ENCODE assay signal across 3 cellular contexts in the genomic region with DNA sequence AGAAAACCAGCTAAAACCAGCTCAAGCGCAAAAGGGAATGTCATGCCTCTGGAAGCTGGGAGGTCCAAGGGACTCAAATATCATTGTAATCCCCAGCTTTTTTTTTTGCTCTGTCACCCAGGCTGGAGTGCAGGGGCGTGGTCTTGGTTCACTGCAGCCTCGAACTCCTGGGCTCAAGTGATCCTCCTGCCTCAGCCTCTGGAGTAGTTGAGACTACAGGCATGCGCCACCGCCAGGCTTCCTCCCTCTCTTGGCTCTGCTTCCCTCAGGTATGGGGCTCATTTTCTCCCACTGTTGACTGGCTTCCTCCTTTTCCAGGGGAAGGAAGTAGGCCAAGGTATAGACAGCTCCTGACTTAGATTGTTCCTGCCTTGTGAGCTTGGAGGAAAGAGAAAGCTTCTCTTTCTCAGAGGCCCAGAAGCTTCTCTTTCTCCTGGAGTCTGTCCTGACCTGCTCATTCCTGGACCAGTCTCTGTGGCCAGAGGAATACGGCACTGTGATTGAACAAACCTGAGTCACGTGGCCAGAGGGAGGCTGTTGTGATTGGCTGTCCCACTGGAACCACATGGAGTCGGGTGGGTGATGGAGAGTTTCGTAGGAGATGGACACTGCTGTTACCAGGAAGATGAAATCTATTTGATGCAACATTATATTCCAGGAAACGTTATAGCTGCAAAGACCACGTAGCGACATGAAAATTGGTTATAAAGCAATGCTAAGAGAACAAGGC.
A peak's percentile ranks its signal among the peaks of the same experiment; 100 is the strongest.
TF ChIP-seq lines count a peak whose summit lies in the region.

No MANE protein-coding gene starts in this region.

TF ChIP-seq in SK-N-SH, 30 proteins besides CTCF, POLR2A, EP300 and RAD21:
- TF ChIP-seq FOXJ3 (CRISPR knock-in tag; IDR thresholded peaks at IDR 0.05), result no peak
- TF ChIP-seq, protein P1, sequence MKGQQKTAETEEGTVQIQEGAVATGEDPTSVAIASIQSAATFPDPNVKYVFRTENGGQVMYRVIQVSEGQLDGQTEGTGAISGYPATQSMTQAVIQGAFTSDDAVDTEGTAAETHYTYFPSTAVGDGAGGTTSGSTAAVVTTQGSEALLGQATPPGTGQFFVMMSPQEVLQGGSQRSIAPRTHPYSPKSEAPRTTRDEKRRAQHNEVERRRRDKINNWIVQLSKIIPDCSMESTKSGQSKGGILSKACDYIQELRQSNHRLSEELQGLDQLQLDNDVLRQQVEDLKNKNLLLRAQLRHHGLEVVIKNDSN (IDR thresholded peaks at IDR 0.05; ENCODE audit: borderline replicate concordance, low read depth), result peak; percentile 47; the same call in 1 of the 2 replicates

TF ChIP-seq in SK-N-SH treated with all-trans-retinoic acid at 6 μM for 48 hours, 23 proteins besides CTCF, POLR2A, EP300 and RAD21:
- TF ChIP-seq ARNTL (CRISPR knock-in tag; IDR thresholded peaks at IDR 0.05; ENCODE audit: borderline replicate concordance, low read depth) (no peak), PPARA (CRISPR knock-in tag; IDR thresholded peaks at IDR 0.05; ENCODE audit: borderline replicate concordance) (no peak), SNAI2 (CRISPR knock-in tag; IDR thresholded peaks at IDR 0.05) (no peak), ZFP3 (CRISPR knock-in tag; IDR thresholded peaks at IDR 0.05) (no peak), ESRRG (CRISPR knock-in tag; IDR thresholded peaks at IDR 0.05) (no peak), ZNF8 (CRISPR knock-in tag; IDR thresholded peaks at IDR 0.05) (no peak), TCF4 (CRISPR knock-in tag; IDR thresholded peaks at IDR 0.05; ENCODE audit: borderline replicate concordance) (no peak), BACH2 (CRISPR knock-in tag; IDR thresholded peaks at IDR 0.05; ENCODE audit: borderline replicate concordance) (no peak), CSDC2 (CRISPR knock-in tag; IDR thresholded peaks at IDR 0.05) (no peak), ZNF70 (CRISPR knock-in tag; IDR thresholded peaks at IDR 0.05) (no peak)
- TF ChIP-seq, protein P2, sequence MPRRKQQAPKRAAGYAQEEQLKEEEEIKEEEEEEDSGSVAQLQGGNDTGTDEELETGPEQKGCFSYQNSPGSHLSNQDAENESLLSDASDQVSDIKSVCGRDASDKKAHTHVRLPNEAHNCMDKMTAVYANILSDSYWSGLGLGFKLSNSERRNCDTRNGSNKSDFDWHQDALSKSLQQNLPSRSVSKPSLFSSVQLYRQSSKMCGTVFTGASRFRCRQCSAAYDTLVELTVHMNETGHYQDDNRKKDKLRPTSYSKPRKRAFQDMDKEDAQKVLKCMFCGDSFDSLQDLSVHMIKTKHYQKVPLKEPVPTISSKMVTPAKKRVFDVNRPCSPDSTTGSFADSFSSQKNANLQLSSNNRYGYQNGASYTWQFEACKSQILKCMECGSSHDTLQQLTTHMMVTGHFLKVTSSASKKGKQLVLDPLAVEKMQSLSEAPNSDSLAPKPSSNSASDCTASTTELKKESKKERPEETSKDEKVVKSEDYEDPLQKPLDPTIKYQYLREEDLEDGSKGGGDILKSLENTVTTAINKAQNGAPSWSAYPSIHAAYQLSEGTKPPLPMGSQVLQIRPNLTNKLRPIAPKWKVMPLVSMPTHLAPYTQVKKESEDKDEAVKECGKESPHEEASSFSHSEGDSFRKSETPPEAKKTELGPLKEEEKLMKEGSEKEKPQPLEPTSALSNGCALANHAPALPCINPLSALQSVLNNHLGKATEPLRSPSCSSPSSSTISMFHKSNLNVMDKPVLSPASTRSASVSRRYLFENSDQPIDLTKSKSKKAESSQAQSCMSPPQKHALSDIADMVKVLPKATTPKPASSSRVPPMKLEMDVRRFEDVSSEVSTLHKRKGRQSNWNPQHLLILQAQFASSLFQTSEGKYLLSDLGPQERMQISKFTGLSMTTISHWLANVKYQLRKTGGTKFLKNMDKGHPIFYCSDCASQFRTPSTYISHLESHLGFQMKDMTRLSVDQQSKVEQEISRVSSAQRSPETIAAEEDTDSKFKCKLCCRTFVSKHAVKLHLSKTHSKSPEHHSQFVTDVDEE (CRISPR knock-in tag; IDR thresholded peaks at IDR 0.05), result no peak
- TF ChIP-seq, protein P3, sequence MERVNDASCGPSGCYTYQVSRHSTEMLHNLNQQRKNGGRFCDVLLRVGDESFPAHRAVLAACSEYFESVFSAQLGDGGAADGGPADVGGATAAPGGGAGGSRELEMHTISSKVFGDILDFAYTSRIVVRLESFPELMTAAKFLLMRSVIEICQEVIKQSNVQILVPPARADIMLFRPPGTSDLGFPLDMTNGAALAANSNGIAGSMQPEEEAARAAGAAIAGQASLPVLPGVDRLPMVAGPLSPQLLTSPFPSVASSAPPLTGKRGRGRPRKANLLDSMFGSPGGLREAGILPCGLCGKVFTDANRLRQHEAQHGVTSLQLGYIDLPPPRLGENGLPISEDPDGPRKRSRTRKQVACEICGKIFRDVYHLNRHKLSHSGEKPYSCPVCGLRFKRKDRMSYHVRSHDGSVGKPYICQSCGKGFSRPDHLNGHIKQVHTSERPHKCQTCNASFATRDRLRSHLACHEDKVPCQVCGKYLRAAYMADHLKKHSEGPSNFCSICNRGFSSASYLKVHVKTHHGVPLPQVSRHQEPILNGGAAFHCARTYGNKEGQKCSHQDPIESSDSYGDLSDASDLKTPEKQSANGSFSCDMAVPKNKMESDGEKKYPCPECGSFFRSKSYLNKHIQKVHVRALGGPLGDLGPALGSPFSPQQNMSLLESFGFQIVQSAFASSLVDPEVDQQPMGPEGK (CRISPR knock-in tag; IDR thresholded peaks at IDR 0.05; ENCODE audit: borderline replicate concordance), result no peak
- TF ChIP-seq, protein P4, sequence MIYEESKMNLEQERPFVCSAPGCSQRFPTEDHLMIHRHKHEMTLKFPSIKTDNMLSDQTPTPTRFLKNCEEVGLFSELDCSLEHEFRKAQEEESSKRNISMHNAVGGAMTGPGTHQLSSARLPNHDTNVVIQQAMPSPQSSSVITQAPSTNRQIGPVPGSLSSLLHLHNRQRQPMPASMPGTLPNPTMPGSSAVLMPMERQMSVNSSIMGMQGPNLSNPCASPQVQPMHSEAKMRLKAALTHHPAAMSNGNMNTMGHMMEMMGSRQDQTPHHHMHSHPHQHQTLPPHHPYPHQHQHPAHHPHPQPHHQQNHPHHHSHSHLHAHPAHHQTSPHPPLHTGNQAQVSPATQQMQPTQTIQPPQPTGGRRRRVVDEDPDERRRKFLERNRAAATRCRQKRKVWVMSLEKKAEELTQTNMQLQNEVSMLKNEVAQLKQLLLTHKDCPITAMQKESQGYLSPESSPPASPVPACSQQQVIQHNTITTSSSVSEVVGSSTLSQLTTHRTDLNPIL (CRISPR knock-in tag; IDR thresholded peaks at IDR 0.05; ENCODE audit: low read depth), result no peak
TF ChIP-seq in SK-N-SH treated with all-trans-retinoic acid at 6 μM for 48 hours: peak in this region for 0.

TF ChIP-seq in GM12878, 131 proteins besides CTCF, POLR2A, EP300 and RAD21:
- TF ChIP-seq CHD1 (IDR thresholded peaks at IDR 0.05; ENCODE audit: low read depth, low read length) (no peak), ZNF207 (IDR thresholded peaks at IDR 0.05; ENCODE audit: borderline replicate concordance) (no peak), POU2F2 (IDR thresholded peaks at IDR 0.05; ENCODE audit: borderline replicate concordance, low read depth, low read length) (no peak), KDM1A (IDR thresholded peaks at IDR 0.05; ENCODE audit: borderline replicate concordance) (no peak), IKZF1 (conservative IDR thresholded peaks at IDR 0.05) (no peak), MTA2 (IDR thresholded peaks at IDR 0.05; ENCODE audit: low read depth) (no peak), STAT1 (conservative IDR thresholded peaks at IDR 0.05) (no peak), EED (IDR thresholded peaks at IDR 0.05; ENCODE audit: low read depth) (no peak), SUZ12 (IDR thresholded peaks at IDR 0.05; ENCODE audit: unreplicated experiment) (no peak), POLR2AphosphoS2 (IDR thresholded peaks at IDR 0.05; ENCODE audit: low read depth, low read length) (no peak), RAD51 (IDR thresholded peaks at IDR 0.05) (peak; percentile 32; the same call in 1 of the 2 replicates)
- TF ChIP-seq, protein P1 (IDR thresholded peaks at IDR 0.05; ENCODE audit: borderline replicate concordance, extremely low read length, insufficient read depth, low read depth, low read length), result peak; percentile 74
- TF ChIP-seq, protein P5, sequence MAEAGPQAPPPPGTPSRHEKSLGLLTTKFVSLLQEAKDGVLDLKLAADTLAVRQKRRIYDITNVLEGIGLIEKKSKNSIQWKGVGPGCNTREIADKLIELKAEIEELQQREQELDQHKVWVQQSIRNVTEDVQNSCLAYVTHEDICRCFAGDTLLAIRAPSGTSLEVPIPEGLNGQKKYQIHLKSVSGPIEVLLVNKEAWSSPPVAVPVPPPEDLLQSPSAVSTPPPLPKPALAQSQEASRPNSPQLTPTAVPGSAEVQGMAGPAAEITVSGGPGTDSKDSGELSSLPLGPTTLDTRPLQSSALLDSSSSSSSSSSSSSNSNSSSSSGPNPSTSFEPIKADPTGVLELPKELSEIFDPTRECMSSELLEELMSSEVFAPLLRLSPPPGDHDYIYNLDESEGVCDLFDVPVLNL (IDR thresholded peaks at IDR 0.05; ENCODE audit: low read depth, low read length), result no peak
- TF ChIP-seq, protein P6, sequence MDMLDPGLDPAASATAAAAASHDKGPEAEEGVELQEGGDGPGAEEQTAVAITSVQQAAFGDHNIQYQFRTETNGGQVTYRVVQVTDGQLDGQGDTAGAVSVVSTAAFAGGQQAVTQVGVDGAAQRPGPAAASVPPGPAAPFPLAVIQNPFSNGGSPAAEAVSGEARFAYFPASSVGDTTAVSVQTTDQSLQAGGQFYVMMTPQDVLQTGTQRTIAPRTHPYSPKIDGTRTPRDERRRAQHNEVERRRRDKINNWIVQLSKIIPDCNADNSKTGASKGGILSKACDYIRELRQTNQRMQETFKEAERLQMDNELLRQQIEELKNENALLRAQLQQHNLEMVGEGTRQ (IDR thresholded peaks at IDR 0.05; ENCODE audit: borderline replicate concordance, low read depth, low read length), result no peak; the same call in 1 of the 2 replicates
- TF ChIP-seq, protein P7, sequence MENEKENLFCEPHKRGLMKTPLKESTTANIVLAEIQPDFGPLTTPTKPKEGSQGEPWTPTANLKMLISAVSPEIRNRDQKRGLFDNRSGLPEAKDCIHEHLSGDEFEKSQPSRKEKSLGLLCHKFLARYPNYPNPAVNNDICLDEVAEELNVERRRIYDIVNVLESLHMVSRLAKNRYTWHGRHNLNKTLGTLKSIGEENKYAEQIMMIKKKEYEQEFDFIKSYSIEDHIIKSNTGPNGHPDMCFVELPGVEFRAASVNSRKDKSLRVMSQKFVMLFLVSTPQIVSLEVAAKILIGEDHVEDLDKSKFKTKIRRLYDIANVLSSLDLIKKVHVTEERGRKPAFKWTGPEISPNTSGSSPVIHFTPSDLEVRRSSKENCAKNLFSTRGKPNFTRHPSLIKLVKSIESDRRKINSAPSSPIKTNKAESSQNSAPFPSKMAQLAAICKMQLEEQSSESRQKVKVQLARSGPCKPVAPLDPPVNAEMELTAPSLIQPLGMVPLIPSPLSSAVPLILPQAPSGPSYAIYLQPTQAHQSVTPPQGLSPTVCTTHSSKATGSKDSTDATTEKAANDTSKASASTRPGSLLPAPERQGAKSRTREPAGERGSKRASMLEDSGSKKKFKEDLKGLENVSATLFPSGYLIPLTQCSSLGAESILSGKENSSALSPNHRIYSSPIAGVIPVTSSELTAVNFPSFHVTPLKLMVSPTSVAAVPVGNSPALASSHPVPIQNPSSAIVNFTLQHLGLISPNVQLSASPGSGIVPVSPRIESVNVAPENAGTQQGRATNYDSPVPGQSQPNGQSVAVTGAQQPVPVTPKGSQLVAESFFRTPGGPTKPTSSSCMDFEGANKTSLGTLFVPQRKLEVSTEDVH (IDR thresholded peaks at IDR 0.05; ENCODE audit: low read depth, partially characterized antibody), result no peak
TF ChIP-seq in GM12878: peak in this region for 2.
